Comparison of ENCODE assay signal across 8 cellular contexts in the genomic region with DNA sequence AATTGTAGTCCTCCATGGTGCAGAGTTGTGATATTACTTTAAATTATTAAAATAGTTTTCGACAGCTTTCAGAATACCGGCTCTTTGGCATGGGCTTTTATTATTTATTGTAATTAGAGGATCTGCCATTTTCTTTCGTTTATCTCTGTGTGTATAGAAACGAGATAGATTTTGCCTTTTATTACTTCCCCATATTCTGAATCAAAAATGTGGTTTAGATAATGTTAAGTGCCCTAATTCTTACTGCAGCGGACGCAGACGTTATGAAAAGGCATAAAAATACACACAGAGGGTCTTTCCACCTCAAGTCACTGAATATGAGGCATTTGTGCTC. TPM values are rescaled to one million over a fixed set of nuclear protein-coding genes. Genes with fewer than 3 reads are reported as not detected.
DNase-seq lines count a peak whose midpoint lies in the region; ATAC-seq and TF ChIP-seq lines count a peak whose summit lies in the region.

No MANE protein-coding gene starts in this region.

- H3K4me1 ChIP-seq in liver (ENCODE audit: control insufficient read depth in 4 of 4, insufficient read depth in 4 of 4, low read length in 3 of 4) (peaks cover 0 to 28% (median 24%) of the 10 kb centered on the region in 4 donors), tibial artery (peaks cover 0 to 34% (median 8%) of the 10 kb centered on the region in 4 donors)

- peak overlapping the region; percentile 99 for H3K27ac Mint-ChIP-seq in activated CD8-positive, alpha-beta memory T cell treated with anti-CD3 and anti-CD28 coated beads, Interleukin-2, amount 10 ng/mL, durations not matched to agents 7 days and 5 days

- H3K27me3 ChIP-seq in liver (ENCODE audit: control insufficient read depth in 4 of 4, insufficient read depth in 4 of 4, low read length in 3 of 4) (no peaks in the 10 kb centered on the region), tibial artery (no peaks in the 10 kb centered on the region)

- no peak for TF ChIP-seq CTCF in liver (IDR thresholded peaks at IDR 0.05; ENCODE audit: low read depth, low read length, missing input control)
- no peak for TF ChIP-seq CTCF in tibial artery (IDR thresholded peaks at IDR 0.05)

- H3K4me3 ChIP-seq in liver (ENCODE audit: low read depth in 1 of 3, low read length in 3 of 3) (peak overlapping the region in 2 of 3 donors; percentile 80 to 93), tibial artery (peak overlapping the region; percentile 70 to 89)

- peaks cover 8% of the 10 kb centered on the region for H3K36me3 Mint-ChIP-seq in activated CD8-positive, alpha-beta memory T cell treated with anti-CD3 and anti-CD28 coated beads, Interleukin-2, amount 10 ng/mL, durations not matched to agents 7 days and 5 days

- peak overlapping the region; percentile 88 for H3K27ac ChIP-seq in angular gyrus (ENCODE audit: low read depth, low read length)
- peak overlapping the region; percentile 99 to 100 for H3K27ac ChIP-seq in liver (ENCODE audit: low read depth in 1 of 2, low read length in 2 of 2)
- peak overlapping the region; percentile 54 to 98 for H3K27ac ChIP-seq in tibial artery

- in situ Hi-C loops in ACHN (cut with HindIII; ENCODE audit: low pct_ligation_motif_present, low pct_unique_long_range_greater_than_20kb, low sequenced_read_pairs), result no loop called here

- peaks cover 37% of the 10 kb centered on the region for H3K4me1 Mint-ChIP-seq in activated CD8-positive, alpha-beta memory T cell treated with anti-CD3 and anti-CD28 coated beads, Interleukin-2, amount 10 ng/mL, durations not matched to agents 7 days and 5 days

- H3K9me3 Mint-ChIP-seq in activated CD8-positive, alpha-beta memory T cell treated with anti-CD3 and anti-CD28 coated beads, Interleukin-2, amount 10 ng/mL, durations not matched to agents 7 days and 5 days (ENCODE audit: low read depth), result no peaks in the 10 kb centered on the region

- ATAC-seq in activated CD8-positive, alpha-beta memory T cell treated with anti-CD3 and anti-CD28 coated beads, Interleukin-2, amount 10 ng/mL, durations not matched to agents 7 days and 5 days, result no peak
- no peak for ATAC-seq in GM18517 (IDR thresholded peaks at IDR 0.05; ENCODE audit: unreplicated experiment)

- H3K27me3 Mint-ChIP-seq in activated CD8-positive, alpha-beta memory T cell treated with anti-CD3 and anti-CD28 coated beads, Interleukin-2, amount 10 ng/mL, durations not matched to agents 7 days and 5 days, result no peaks in the 10 kb centered on the region

- H3K4me3 Mint-ChIP-seq in activated CD8-positive, alpha-beta memory T cell treated with anti-CD3 and anti-CD28 coated beads, Interleukin-2, amount 10 ng/mL, durations not matched to agents 7 days and 5 days, result peak overlapping the region; percentile 98

- 19% methylated on average over 7 of the region's 7 CpGs for WGBS in liver

- no peak for DNase-seq in activated CD8-positive, alpha-beta memory T cell treated with anti-CD3 and anti-CD28 coated beads, Interleukin-2, amount 10 ng/mL, durations not matched to agents 7 days and 5 days
- DNase-seq in activated CD8-positive, alpha-beta memory T cell treated with anti-CD3 and anti-CD28 coated beads, Interleukin-2, amount 50 U/mL, for 48 hours, result no peak
- DNase-seq in tibial artery, result no peak
- DNase-seq in ACHN, result no peak
- no peak for DNase-seq in activated CD8-positive, alpha-beta memory T cell treated with anti-CD3 and anti-CD28 coated beads for 24 hours

- H3K9ac ChIP-seq in liver (ENCODE audit: low read depth in 1 of 2, low read length in 2 of 2), result peak overlapping the region; percentile 48 to 95

- no peak for TF ChIP-seq RAD21 in liver (IDR thresholded peaks at IDR 0.05)

- intact Hi-C loops in tibial artery (cut with DNase I; ENCODE audit: low total_unique reads), result no loop called here

- CTCF ChIA-PET in activated CD8-positive, alpha-beta memory T cell treated with anti-CD3 and anti-CD28 coated beads, Interleukin-2, amount 10 ng/mL, durations not matched to agents 7 days and 5 days (lab: Charles Lee), result interaction anchor here (0.7 to 5.2 kb wide), 13 partner anchors 42 to 345 kb away, joined by 3 to 37 read pairs (median 3); no protein-coding TSS in a partner anchor

- H3K36me3 ChIP-seq in liver (ENCODE audit: control insufficient read depth in 4 of 4, insufficient read depth in 3 of 4, low read depth in 1 of 4, low read length in 3 of 4) (no peaks in the 10 kb centered on the region), tibial artery (no peaks in the 10 kb centered on the region)

- H3K9me3 ChIP-seq in liver (ENCODE audit: control insufficient read depth in 4 of 4, low read length in 3 of 4), result no peaks in the 10 kb centered on the region
- no peaks in the 10 kb centered on the region for H3K9me3 ChIP-seq in tibial artery

TF ChIP-seq in liver, 16 proteins besides CTCF, POLR2A, EP300 and RAD21:
- TF ChIP-seq FOXA2 (IDR thresholded peaks at IDR 0.05) (no peak), EGR1 (IDR thresholded peaks at IDR 0.05; ENCODE audit: low read depth in 2 of 2) (no peak), HNF4A (conservative IDR thresholded peaks at IDR 0.05) (no peak), SP1 (IDR thresholded peaks at IDR 0.05) (no peak), NR2F2 (IDR thresholded peaks at IDR 0.05) (no peak), REST (IDR thresholded peaks at IDR 0.05) (no peak), YY1 (IDR thresholded peaks at IDR 0.05) (no peak), JUND (IDR thresholded peaks at IDR 0.05) (no peak), RXRA (IDR thresholded peaks at IDR 0.05) (no peak), HNF4G (IDR thresholded peaks at IDR 0.05) (no peak), GABPA (IDR thresholded peaks at IDR 0.05 in 1 of 2, conservative IDR thresholded peaks at IDR 0.05 in 1 of 2) (no peak), FOXA1 (IDR thresholded peaks at IDR 0.05) (no peak)
- TF ChIP-seq, protein P1, sequence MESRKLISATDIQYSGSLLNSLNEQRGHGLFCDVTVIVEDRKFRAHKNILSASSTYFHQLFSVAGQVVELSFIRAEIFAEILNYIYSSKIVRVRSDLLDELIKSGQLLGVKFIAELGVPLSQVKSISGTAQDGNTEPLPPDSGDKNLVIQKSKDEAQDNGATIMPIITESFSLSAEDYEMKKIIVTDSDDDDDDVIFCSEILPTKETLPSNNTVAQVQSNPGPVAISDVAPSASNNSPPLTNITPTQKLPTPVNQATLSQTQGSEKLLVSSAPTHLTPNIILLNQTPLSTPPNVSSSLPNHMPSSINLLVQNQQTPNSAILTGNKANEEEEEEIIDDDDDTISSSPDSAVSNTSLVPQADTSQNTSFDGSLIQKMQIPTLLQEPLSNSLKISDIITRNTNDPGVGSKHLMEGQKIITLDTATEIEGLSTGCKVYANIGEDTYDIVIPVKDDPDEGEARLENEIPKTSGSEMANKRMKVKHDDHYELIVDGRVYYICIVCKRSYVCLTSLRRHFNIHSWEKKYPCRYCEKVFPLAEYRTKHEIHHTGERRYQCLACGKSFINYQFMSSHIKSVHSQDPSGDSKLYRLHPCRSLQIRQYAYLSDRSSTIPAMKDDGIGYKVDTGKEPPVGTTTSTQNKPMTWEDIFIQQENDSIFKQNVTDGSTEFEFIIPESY (IDR thresholded peaks at IDR 0.05), result no peak
- TF ChIP-seq, protein P2, sequence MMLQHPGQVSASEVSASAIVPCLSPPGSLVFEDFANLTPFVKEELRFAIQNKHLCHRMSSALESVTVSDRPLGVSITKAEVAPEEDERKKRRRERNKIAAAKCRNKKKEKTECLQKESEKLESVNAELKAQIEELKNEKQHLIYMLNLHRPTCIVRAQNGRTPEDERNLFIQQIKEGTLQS (IDR thresholded peaks at IDR 0.05), result no peak

RNA-seq across cellular contexts. Expression of gene ARID5B, which starts 1.9 kb away (rescaled TPM):
- total RNA-seq in activated CD8-positive, alpha-beta memory T cell treated with anti-CD3 and anti-CD28 coated beads, Interleukin-2, amount 10 ng/mL, durations not matched to agents 7 days and 5 days, result 10 to 100 TPM; 34.8 to 35.9 TPM
- total RNA-seq in liver, result 1 to 10 TPM; 4.4 to 6.1 TPM
- polyA plus RNA-seq in liver, result 1 to 10 TPM; 1.3 to 6.4 TPM

Comparison
In these comparisons a context has a peak if more than half of its experiments do, and no peak if none do; other contexts are left out.
1. RNA of gene ARID5B, which starts 1.9 kb away (total RNA-seq): 34.8 to 35.9 TPM in activated CD8-positive, alpha-beta memory T cell treated with anti-CD3 and anti-CD28 coated beads, Interleukin-2, amount 10 ng/mL, durations not matched to agents 7 days and 5 days; 4.4 to 6.1 TPM in liver; every median in the first group is over 4 times any median in the second.
2. Peak in every context shown above with its lines, with median percentiles within 50 percentile points of each other: H3K27ac ChIP-seq.